Comparison of ENCODE assay signal across 2 cellular contexts in the genomic region with DNA sequence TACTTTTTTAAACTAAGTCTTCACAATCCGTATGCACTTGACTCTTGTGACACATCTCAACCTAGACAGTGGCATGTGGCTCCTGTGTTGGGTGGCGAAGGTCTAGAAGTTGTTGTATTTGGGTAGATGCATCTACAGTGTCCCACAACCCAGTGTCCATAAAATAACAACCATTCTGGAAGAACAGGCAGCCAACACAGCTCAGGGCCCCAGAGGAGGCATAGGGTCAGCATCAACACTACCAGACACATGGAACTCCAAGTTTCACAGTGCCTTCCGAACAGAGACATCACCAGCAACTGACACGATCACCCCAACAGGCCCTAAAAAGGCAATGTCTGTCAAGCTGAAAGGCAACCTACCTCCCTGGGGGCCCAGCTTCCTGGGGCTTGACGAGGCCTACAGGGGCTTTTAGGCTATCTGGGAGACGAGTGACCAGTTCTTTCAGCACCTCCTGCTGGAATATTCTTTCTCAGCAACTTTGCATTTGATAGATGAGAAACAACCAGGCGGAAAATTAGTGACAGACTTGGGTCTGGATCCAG.
TF ChIP-seq lines count a peak whose summit lies in the region.

No MANE protein-coding gene starts in this region.

TF ChIP-seq in GM23338, 12 proteins besides CTCF, POLR2A, EP300 and RAD21:
- TF ChIP-seq, protein P1, sequence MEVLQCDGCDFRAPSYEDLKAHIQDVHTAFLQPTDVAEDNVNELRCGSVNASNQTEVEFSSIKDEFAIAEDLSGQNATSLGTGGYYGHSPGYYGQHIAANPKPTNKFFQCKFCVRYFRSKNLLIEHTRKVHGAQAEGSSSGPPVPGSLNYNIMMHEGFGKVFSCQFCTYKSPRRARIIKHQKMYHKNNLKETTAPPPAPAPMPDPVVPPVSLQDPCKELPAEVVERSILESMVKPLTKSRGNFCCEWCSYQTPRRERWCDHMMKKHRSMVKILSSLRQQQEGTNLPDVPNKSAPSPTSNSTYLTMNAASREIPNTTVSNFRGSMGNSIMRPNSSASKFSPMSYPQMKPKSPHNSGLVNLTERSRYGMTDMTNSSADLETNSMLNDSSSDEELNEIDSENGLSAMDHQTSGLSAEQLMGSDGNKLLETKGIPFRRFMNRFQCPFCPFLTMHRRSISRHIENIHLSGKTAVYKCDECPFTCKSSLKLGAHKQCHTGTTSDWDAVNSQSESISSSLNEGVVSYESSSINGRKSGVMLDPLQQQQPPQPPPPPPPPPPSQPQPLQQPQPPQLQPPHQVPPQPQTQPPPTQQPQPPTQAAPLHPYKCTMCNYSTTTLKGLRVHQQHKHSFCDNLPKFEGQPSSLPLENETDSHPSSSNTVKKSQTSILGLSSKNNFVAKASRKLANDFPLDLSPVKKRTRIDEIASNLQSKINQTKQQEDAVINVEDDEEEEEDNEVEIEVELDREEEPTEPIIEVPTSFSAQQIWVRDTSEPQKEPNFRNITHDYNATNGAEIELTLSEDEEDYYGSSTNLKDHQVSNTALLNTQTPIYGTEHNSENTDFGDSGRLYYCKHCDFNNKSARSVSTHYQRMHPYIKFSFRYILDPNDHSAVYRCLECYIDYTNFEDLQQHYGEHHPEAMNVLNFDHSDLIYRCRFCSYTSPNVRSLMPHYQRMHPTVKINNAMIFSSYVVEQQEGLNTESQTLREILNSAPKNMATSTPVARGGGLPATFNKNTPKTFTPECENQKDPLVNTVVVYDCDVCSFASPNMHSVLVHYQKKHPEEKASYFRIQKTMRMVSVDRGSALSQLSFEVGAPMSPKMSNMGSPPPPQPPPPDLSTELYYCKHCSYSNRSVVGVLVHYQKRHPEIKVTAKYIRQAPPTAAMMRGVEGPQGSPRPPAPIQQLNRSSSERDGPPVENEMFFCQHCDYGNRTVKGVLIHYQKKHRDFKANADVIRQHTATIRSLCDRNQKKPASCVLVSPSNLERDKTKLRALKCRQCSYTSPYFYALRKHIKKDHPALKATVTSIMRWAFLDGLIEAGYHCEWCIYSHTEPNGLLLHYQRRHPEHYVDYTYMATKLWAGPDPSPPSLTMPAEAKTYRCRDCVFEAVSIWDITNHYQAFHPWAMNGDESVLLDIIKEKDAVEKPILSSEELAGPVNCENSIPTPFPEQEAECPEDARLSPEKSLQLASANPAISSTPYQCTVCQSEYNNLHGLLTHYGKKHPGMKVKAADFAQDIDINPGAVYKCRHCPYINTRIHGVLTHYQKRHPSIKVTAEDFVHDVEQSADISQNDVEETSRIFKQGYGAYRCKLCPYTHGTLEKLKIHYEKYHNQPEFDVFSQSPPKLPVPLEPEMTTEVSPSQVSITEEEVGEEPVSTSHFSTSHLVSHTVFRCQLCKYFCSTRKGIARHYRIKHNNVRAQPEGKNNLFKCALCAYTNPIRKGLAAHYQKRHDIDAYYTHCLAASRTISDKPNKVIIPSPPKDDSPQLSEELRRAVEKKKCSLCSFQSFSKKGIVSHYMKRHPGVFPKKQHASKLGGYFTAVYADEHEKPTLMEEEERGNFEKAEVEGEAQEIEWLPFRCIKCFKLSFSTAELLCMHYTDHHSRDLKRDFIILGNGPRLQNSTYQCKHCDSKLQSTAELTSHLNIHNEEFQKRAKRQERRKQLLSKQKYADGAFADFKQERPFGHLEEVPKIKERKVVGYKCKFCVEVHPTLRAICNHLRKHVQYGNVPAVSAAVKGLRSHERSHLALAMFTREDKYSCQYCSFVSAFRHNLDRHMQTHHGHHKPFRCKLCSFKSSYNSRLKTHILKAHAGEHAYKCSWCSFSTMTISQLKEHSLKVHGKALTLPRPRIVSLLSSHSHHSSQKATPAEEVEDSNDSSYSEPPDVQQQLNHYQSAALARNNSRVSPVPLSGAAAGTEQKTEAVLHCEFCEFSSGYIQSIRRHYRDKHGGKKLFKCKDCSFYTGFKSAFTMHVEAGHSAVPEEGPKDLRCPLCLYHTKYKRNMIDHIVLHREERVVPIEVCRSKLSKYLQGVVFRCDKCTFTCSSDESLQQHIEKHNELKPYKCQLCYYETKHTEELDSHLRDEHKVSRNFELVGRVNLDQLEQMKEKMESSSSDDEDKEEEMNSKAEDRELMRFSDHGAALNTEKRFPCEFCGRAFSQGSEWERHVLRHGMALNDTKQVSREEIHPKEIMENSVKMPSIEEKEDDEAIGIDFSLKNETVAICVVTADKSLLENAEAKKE (CRISPR knock-in tag; IDR thresholded peaks at IDR 0.05) = no peak

TF ChIP-seq in GM12878, 131 proteins besides CTCF, POLR2A, EP300 and RAD21:
- no peak for TF ChIP-seq CHD1 (IDR thresholded peaks at IDR 0.05; ENCODE audit: low read depth, low read length)
- 0 out of 2 replicates have a peak, but pooled peaks have one; percentile 9 for TF ChIP-seq IKZF1 (conservative IDR thresholded peaks at IDR 0.05)
TF ChIP-seq in GM12878: peak in this region for 1.
